37 cellular contexts compared by ENCODE assay signal in genomic region chr10:26640391-26640790, GRCh38. TPM values are rescaled to one million over a fixed set of nuclear protein-coding genes. Genes with fewer than 3 reads are reported as not detected.
DNase-seq lines count a peak whose midpoint lies in the region; ATAC-seq, FAIRE-seq and TF ChIP-seq lines count a peak whose summit lies in the region.
"Had no signal": no experiment of that assay in that cellular context is flagged by ENCODE, and none has a peak within 500 bp of the region (broad histone marks: within the 10 kb centered on the region; RNA-seq: fewer than 3 reads in every experiment).

No MANE protein-coding gene starts in this region.

- WGBS in H1 (ENCODE audit: extremely low coverage in 1 of 2, insufficient coverage in 1 of 2, insufficient read length in 1 of 2, insufficient replicate concordance in 2 of 2, low coverage in 1 of 2, low lambda C conversion rate in 2 of 2, missing lambda C conversion rate in 1 of 2), 2 experiments: 74% methylated on average over 10 of the region's 10 CpGs; no CpG with 5 or more reads in 1 of the 2 experiments
- WGBS in neuronal stem cell (ENCODE audit: extremely low coverage in 2 of 2, insufficient read length in 2 of 2, insufficient replicate concordance in 1 of 2), 2 donors: no CpG with 5 or more reads among the region's 10 CpGs

- H3K9me2 ChIP-seq in GM23338 (ENCODE audit: insufficient read depth): no peaks in the 10 kb centered on the region

- H3K18ac ChIP-seq in H1 (ENCODE audit: extremely low read depth, low read length): no peak overlapping the region
- H3K18ac ChIP-seq in neuronal stem cell (ENCODE audit: low read length): peak overlapping the region; percentile 83

- no peaks in the 10 kb centered on the region for H3K36me3 Mint-ChIP-seq in GM23338 (ENCODE audit: low read depth)
- no peaks in the 10 kb centered on the region for H3K36me3 Mint-ChIP-seq in activated CD8-positive, alpha-beta T cell treated with anti-CD3 and anti-CD28 coated beads, Interleukin-2, amount 10 ng/mL, durations not matched to agents 7 days and 5 days (ENCODE audit: low read depth)
- H3K36me3 Mint-ChIP-seq: CD4-positive, alpha-beta memory T cell; CD4-positive, CD25-positive, alpha-beta regulatory T cell; CD8-positive, alpha-beta memory T cell; CD8-positive, alpha-beta T cell had no signal

- no peak overlapping the region for H3K4me3 Mint-ChIP-seq in GM23338
- no peak overlapping the region for H3K4me3 Mint-ChIP-seq in activated CD8-positive, alpha-beta T cell treated with anti-CD3 and anti-CD28 coated beads, Interleukin-2, amount 10 ng/mL, durations not matched to agents 7 days and 5 days
- H3K4me3 Mint-ChIP-seq: B cell; CD14-positive monocyte; CD4-positive, alpha-beta memory T cell; CD4-positive, alpha-beta T cell; CD8-positive, alpha-beta memory T cell; CD8-positive, alpha-beta T cell had no signal

- H4K5ac ChIP-seq in H1 (ENCODE audit: insufficient read length, low read depth, low read length): no peak overlapping the region

- no peaks in the 10 kb centered on the region for H3F3A ChIP-seq in GM23338 (replicated peaks; ENCODE audit: low read depth)

- H3K27ac ChIP-seq in GM23338 (ENCODE audit: low read depth): no peak overlapping the region
- no peak overlapping the region for H3K27ac ChIP-seq in H1 (ENCODE audit: low read depth, low read length)
- H3K27ac ChIP-seq in kidney (ENCODE audit: low read depth in 2 of 2, low read length in 2 of 2): no peak overlapping the region
- H3K27ac ChIP-seq in neuronal stem cell (replicated peaks; ENCODE audit: low read length): no peak overlapping the region
- H3K27ac ChIP-seq: 22Rv1; A549; BLaER1; BLaER1 treated with 17β-estradiol and CSF1 and Interleukin-3, amounts not matched to agents 10 nM and 100 nM; C4-2B had no signal

- H4K20me1 ChIP-seq in GM23338 (replicated peaks; ENCODE audit: insufficient read depth) (no peaks in the 10 kb centered on the region), H1 (replicated peaks in 1 of 2; ENCODE audit: control insufficient read depth in 1 of 2, insufficient read depth in 2 of 2, low read length in 2 of 2) (no peaks in the 10 kb centered on the region)
- H4K20me1 ChIP-seq: BLaER1; BLaER1 treated with 17β-estradiol and CSF1 and Interleukin-3, amounts not matched to agents 10 nM and 100 nM had no signal

- no peak for TF ChIP-seq EP300 in H1 (IDR thresholded peaks at IDR 0.05; ENCODE audit: borderline replicate concordance in 1 of 2, low read depth in 2 of 2, low read length in 2 of 2)

- H3K14ac ChIP-seq in H1 (ENCODE audit: insufficient read length) (no peak overlapping the region), neuronal stem cell (ENCODE audit: low read length) (no peak overlapping the region)

- H3K4me2 ChIP-seq in GM23338 (no peak overlapping the region), H1 (ENCODE audit: insufficient read depth in 1 of 2, low read depth in 2 of 2, low read length in 2 of 2) (no peak overlapping the region), neuronal stem cell (ENCODE audit: insufficient read depth, low read length, poor library complexity, severe bottlenecking) (no peak overlapping the region)
- H3K4me2 ChIP-seq: A549; BLaER1; BLaER1 treated with 17β-estradiol and CSF1 and Interleukin-3, amounts not matched to agents 10 nM and 100 nM had no signal

- H4K8ac ChIP-seq in H1 (ENCODE audit: extremely low read depth, insufficient read depth, low read length) (no peak overlapping the region), neuronal stem cell (ENCODE audit: low read depth, low read length) (no peak overlapping the region)

- H3K9me3 ChIP-seq in H1 (ENCODE audit: insufficient read depth in 2 of 2, low read depth in 1 of 2, low read length in 1 of 2): no peaks in the 10 kb centered on the region
- no peaks in the 10 kb centered on the region for H3K9me3 ChIP-seq in kidney (ENCODE audit: control insufficient read depth in 1 of 2, low read length in 2 of 2)
- H3K9me3 ChIP-seq in neuronal stem cell (replicated peaks in 1 of 2; ENCODE audit: control insufficient read depth in 2 of 2, insufficient read depth in 1 of 2, low read depth in 1 of 2, low read length in 2 of 2): no peaks in the 10 kb centered on the region
- H3K9me3 ChIP-seq in MG63: no peaks in the 10 kb centered on the region
- H3K9me3 ChIP-seq: A549, BE2C, BLaER1, Caco-2 had no signal

- peaks cover 3% of the 10 kb centered on the region; the same call in 1 of the 3 replicates for H3K9me3 Mint-ChIP-seq in GM23338
- H3K9me3 Mint-ChIP-seq in activated CD8-positive, alpha-beta T cell treated with anti-CD3 and anti-CD28 coated beads, Interleukin-2, amount 10 ng/mL, durations not matched to agents 7 days and 5 days (ENCODE audit: insufficient read depth): no peaks in the 10 kb centered on the region
- H3K9me3 Mint-ChIP-seq: CD4-positive, alpha-beta memory T cell; CD4-positive, alpha-beta T cell; CD8-positive, alpha-beta T cell had no signal

- no peak for ATAC-seq in GM23338
- no peak for ATAC-seq in activated CD8-positive, alpha-beta T cell treated with anti-CD3 and anti-CD28 coated beads, Interleukin-2, amount 10 ng/mL, durations not matched to agents 7 days and 5 days
- ATAC-seq: A549; CD8-positive, alpha-beta T cell had no signal

- TF ChIP-seq RAD21 in H1 (IDR thresholded peaks at IDR 0.05 in 1 of 2, conservative IDR thresholded peaks at IDR 0.05 in 1 of 2; ENCODE audit: low read depth in 2 of 2, low read length in 2 of 2): no peak

- no peak overlapping the region for H2BK20ac ChIP-seq in H1 (ENCODE audit: low read length)

- no peak overlapping the region for H3K56ac ChIP-seq in H1 (replicated peaks; ENCODE audit: insufficient read length, low read depth, low read length)

- no peak overlapping the region for H2AK5ac ChIP-seq in H1 (ENCODE audit: low read depth, low read length)
- H2AK5ac ChIP-seq in neuronal stem cell (ENCODE audit: low read depth, low read length): peak overlapping the region; percentile 47

- CTCF ChIA-PET in H1 (lab: Charles Lee; ENCODE audit: partially characterized antibody): interaction anchor here (1.0 kb wide), 1 partner anchor 306 kb away, joined by 3 read pairs; no protein-coding TSS in a partner anchor
- CTCF ChIA-PET in activated CD8-positive, alpha-beta T cell treated with anti-CD3 and anti-CD28 coated beads, Interleukin-2, amount 10 ng/mL, durations not matched to agents 7 days and 5 days (lab: Charles Lee): no interaction called here

- H2AFZ ChIP-seq in GM23338 (peak overlapping the region; percentile 38; the same call in 1 of the 2 replicates), H1 (ENCODE audit: low read length) (peak overlapping the region; percentile 69), neuronal stem cell (ENCODE audit: low read length) (no peak overlapping the region)

- H3K79me2 ChIP-seq in GM23338 (replicated peaks; ENCODE audit: insufficient read depth) (no peaks in the 10 kb centered on the region), H1 (ENCODE audit: control insufficient read depth in 1 of 2, insufficient read depth in 2 of 2, low read length in 2 of 2) (no peaks in the 10 kb centered on the region)

- H3K23ac ChIP-seq in H1 (ENCODE audit: insufficient read length) (no peak overlapping the region), neuronal stem cell (ENCODE audit: low read depth, low read length, poor library complexity) (no peak overlapping the region)

- no peaks in the 10 kb centered on the region for H3K4me1 ChIP-seq in GM23338 (ENCODE audit: insufficient read depth)
- peaks cover 0 to 2% (median 0%) of the 10 kb centered on the region in 4 experiments; a peak in 1 of 7 replicates for H3K4me1 ChIP-seq in H1 (replicated peaks in 1 of 4; ENCODE audit: control insufficient read depth in 3 of 4, insufficient read depth in 4 of 4, low read length in 3 of 4)
- no peaks in the 10 kb centered on the region for H3K4me1 ChIP-seq in kidney (ENCODE audit: control insufficient read depth in 1 of 2, insufficient read depth in 1 of 2, low read depth in 1 of 2, low read length in 2 of 2)
- peaks cover 0 to 3% of the 10 kb centered on the region in 2 donors for H3K4me1 ChIP-seq in neuronal stem cell (ENCODE audit: control insufficient read depth in 2 of 2, insufficient read depth in 1 of 2, low read depth in 1 of 2, low read length in 2 of 2)
- H3K4me1 ChIP-seq: A549; BE2C; BLaER1; BLaER1 treated with 17β-estradiol and CSF1 and Interleukin-3, amounts not matched to agents 10 nM and 100 nM; Caco-2 had no signal

- H2BK120ac ChIP-seq in H1 (replicated peaks; ENCODE audit: low read depth, low read length): no peak overlapping the region
- no peak overlapping the region for H2BK120ac ChIP-seq in neuronal stem cell (ENCODE audit: low read depth, low read length)

- intact Hi-C loops in kidney (cut with DNase I): no loop called here

- H2BK15ac ChIP-seq in H1 (ENCODE audit: low read length) (no peak overlapping the region), neuronal stem cell (ENCODE audit: low read length) (no peak overlapping the region)

- no peak overlapping the region for H3K27ac Mint-ChIP-seq in GM23338
- no peak overlapping the region for H3K27ac Mint-ChIP-seq in activated CD8-positive, alpha-beta T cell treated with anti-CD3 and anti-CD28 coated beads, Interleukin-2, amount 10 ng/mL, durations not matched to agents 7 days and 5 days
- H3K27ac Mint-ChIP-seq: B cell; CD4-positive, alpha-beta T cell; CD8-positive, alpha-beta memory T cell; CD8-positive, alpha-beta T cell had no signal

- no peak for TF ChIP-seq POLR2A in H1 (IDR thresholded peaks at IDR 0.05; ENCODE audit: control extremely low read depth in 1 of 2, low read depth in 2 of 2, low read length in 2 of 2)

- H3K36me3 ChIP-seq in GM23338 (ENCODE audit: insufficient read depth): no peaks in the 10 kb centered on the region
- no peaks in the 10 kb centered on the region for H3K36me3 ChIP-seq in H1 (ENCODE audit: control insufficient read depth in 2 of 4, insufficient read depth in 4 of 4, low read length in 3 of 4)
- no peaks in the 10 kb centered on the region for H3K36me3 ChIP-seq in kidney (ENCODE audit: control insufficient read depth in 1 of 2, insufficient read depth in 2 of 2, low read length in 2 of 2)
- no peaks in the 10 kb centered on the region for H3K36me3 ChIP-seq in neuronal stem cell (replicated peaks in 1 of 2; ENCODE audit: control insufficient read depth in 2 of 2, insufficient read depth in 2 of 2, low read length in 2 of 2)
- H3K36me3 ChIP-seq in MG63: no peaks in the 10 kb centered on the region
- H3K36me3 ChIP-seq: BE2C; BLaER1; BLaER1 treated with 17β-estradiol and CSF1 and Interleukin-3, amounts not matched to agents 10 nM and 100 nM had no signal

- no peak for DNase-seq in GM23338 (ENCODE audit: low spot score)
- no peak for DNase-seq in H1 (ENCODE audit: low read depth in 1 of 2, low spot score in 2 of 2)
- DNase-seq in kidney: peak; percentile 68
- DNase-seq in neuronal stem cell (ENCODE audit: low spot score): no peak
- no peak for DNase-seq in MG63
- no peak for DNase-seq in activated CD8-positive, alpha-beta T cell treated with anti-CD3 and anti-CD28 coated beads, Interleukin-2, amount 10 ng/mL, durations not matched to agents 7 days and 5 days
- DNase-seq in NOMO-1 (lab: John Stamatoyannopoulos, UW; ENCODE audit: unreplicated experiment in 2 of 2): no peak
- no peak for DNase-seq in activated naive CD4-positive, alpha-beta T cell (lab: John Stamatoyannopoulos, UW)
- DNase-seq: 8988T; ACHN; AML-193; BE2C; C1 segment of cervical spinal cord; Caco-2; Calu3; CD4-positive, alpha-beta memory T cell; CD4-positive, alpha-beta T cell; CD4-positive, CD25-positive, alpha-beta regulatory T cell; CD8-positive, alpha-beta memory T cell; CD8-positive, alpha-beta T cell; COR-L47; DMS 273 treated with DMSO at 0.1 percent for 48 hours; DMS153; DMS53; DMS79; DMS79 treated with DMSO at 0.1 percent for 48 hours; DND-41; EL had no signal

- H3K27me3 ChIP-seq in GM23338 (ENCODE audit: insufficient read depth): no peaks in the 10 kb centered on the region
- H3K27me3 ChIP-seq in H1 (replicated peaks in 1 of 4; ENCODE audit: control insufficient read depth in 3 of 4, extremely low read depth in 1 of 4, insufficient read depth in 3 of 4, low read length in 3 of 4): no peaks in the 10 kb centered on the region
- H3K27me3 ChIP-seq in neuronal stem cell (ENCODE audit: control insufficient read depth in 3 of 3, insufficient read depth in 3 of 3, low read depth in 1 of 3, low read length in 3 of 3): no peaks in the 10 kb centered on the region
- no peaks in the 10 kb centered on the region for H3K27me3 ChIP-seq in MG63
- H3K27me3 ChIP-seq: BE2C; BLaER1; BLaER1 treated with 17β-estradiol and CSF1 and Interleukin-3, amounts not matched to agents 10 nM and 100 nM had no signal

- TF ChIP-seq CTCF in GM23338 (conservative IDR thresholded peaks at IDR 0.05; ENCODE audit: low read depth in 2 of 2) (no peak), H1 (IDR thresholded peaks at IDR 0.05; ENCODE audit: control extremely low read depth in 1 of 3, insufficient read depth in 1 of 3, low read depth in 1 of 3, low read length in 3 of 3) (no peak), kidney (IDR thresholded peaks at IDR 0.05; ENCODE audit: borderline replicate concordance, extremely low read depth, insufficient read depth) (no peak)

- H3K27me3 Mint-ChIP-seq in GM23338 (ENCODE audit: insufficient read depth, low read depth, poor library complexity): peaks cover 6% of the 10 kb centered on the region
- no peaks in the 10 kb centered on the region for H3K27me3 Mint-ChIP-seq in activated CD8-positive, alpha-beta T cell treated with anti-CD3 and anti-CD28 coated beads, Interleukin-2, amount 10 ng/mL, durations not matched to agents 7 days and 5 days (ENCODE audit: low read depth)
- H3K27me3 Mint-ChIP-seq: CD4-positive, alpha-beta T cell had no signal

- FAIRE-seq in H1 (lab: Jason Lieb, UNC): no peak
- FAIRE-seq in kidney (lab: Jason Lieb, UNC): no peak
- FAIRE-seq: A204.1, A549, D721Med had no signal

- H3K4me3 ChIP-seq in GM23338: no peak overlapping the region
- H3K4me3 ChIP-seq in H1 (ENCODE audit: extremely low read depth in 1 of 4, insufficient read depth in 2 of 4, low read depth in 3 of 4, low read length in 4 of 4): no peak overlapping the region
- H3K4me3 ChIP-seq in kidney (ENCODE audit: low read length in 2 of 2): no peak overlapping the region
- peak overlapping the region in 1 of 2 donors; percentile 22 for H3K4me3 ChIP-seq in neuronal stem cell (ENCODE audit: low read length in 2 of 2)
- no peak overlapping the region for H3K4me3 ChIP-seq in MG63
- H3K4me3 ChIP-seq: A549; BLaER1; BLaER1 treated with 17β-estradiol and CSF1 and Interleukin-3, amounts not matched to agents 10 nM and 100 nM had no signal

- H3K9ac ChIP-seq in H1 (replicated peaks in 1 of 4; ENCODE audit: extremely low read depth in 1 of 4, low read depth in 3 of 4, low read length in 3 of 4) (no peak overlapping the region), kidney (ENCODE audit: low read length in 2 of 2) (no peak overlapping the region), neuronal stem cell (ENCODE audit: low read depth, low read length, poor library complexity) (no peak overlapping the region)
- H3K9ac ChIP-seq: BLaER1; BLaER1 treated with 17β-estradiol and CSF1 and Interleukin-3, amounts not matched to agents 10 nM and 100 nM had no signal

- no peak overlapping the region for H2BK5ac ChIP-seq in H1 (ENCODE audit: low read depth, low read length)
- H2BK5ac ChIP-seq in neuronal stem cell (ENCODE audit: low read length): no peak overlapping the region

- H2BK12ac ChIP-seq in H1 (ENCODE audit: low read depth, low read length): no peak overlapping the region
- no peak overlapping the region for H2BK12ac ChIP-seq in neuronal stem cell (ENCODE audit: low read length)

- H3K79me1 ChIP-seq in H1 (ENCODE audit: low read depth, low read length) (no peaks in the 10 kb centered on the region), neuronal stem cell (ENCODE audit: low read depth, low read length) (no peaks in the 10 kb centered on the region)

- peaks cover 5% of the 10 kb centered on the region; the same call in 2 of the 3 replicates for H3K4me1 Mint-ChIP-seq in GM23338
- H3K4me1 Mint-ChIP-seq in activated CD8-positive, alpha-beta T cell treated with anti-CD3 and anti-CD28 coated beads, Interleukin-2, amount 10 ng/mL, durations not matched to agents 7 days and 5 days (ENCODE audit: low read depth): no peaks in the 10 kb centered on the region
- H3K4me1 Mint-ChIP-seq: B cell; CD4-positive, alpha-beta memory T cell; CD4-positive, CD25-positive, alpha-beta regulatory T cell; CD8-positive, alpha-beta memory T cell had no signal

- no peak overlapping the region for H4K91ac ChIP-seq in H1 (replicated peaks; ENCODE audit: insufficient read length, low read length)
- H4K91ac ChIP-seq in neuronal stem cell (ENCODE audit: low read depth, low read length, poor library complexity): no peak overlapping the region

- H3K23me2 ChIP-seq in H1 (ENCODE audit: low read depth, low read length): no peaks in the 10 kb centered on the region

- H3K4ac ChIP-seq in H1 (replicated peaks; ENCODE audit: insufficient read length, low read depth, low read length): no peak overlapping the region
- H3K4ac ChIP-seq in neuronal stem cell (ENCODE audit: low read length): no peak overlapping the region

- POLR2A ChIA-PET in H1 (lab: Charles Lee; ENCODE audit: partially characterized antibody): no interaction called here
- POLR2A ChIA-PET in activated CD8-positive, alpha-beta T cell treated with anti-CD3 and anti-CD28 coated beads, Interleukin-2, amount 10 ng/mL, durations not matched to agents 7 days and 5 days (lab: Charles Lee): no interaction called here

RNA-seq across cellular contexts. Expression of gene PDSS1, which starts 57.1 kb away (rescaled TPM):
- total RNA-seq in GM23338 (2014; rRNA removed; shearing (Covaris generic)): 17.7 and 21.5 TPM in 2 replicates
- 21.0 and 26.2 TPM in 2 replicates for polyA plus RNA-seq in GM23338 (2016; fragmentation: Nextera tagmentation; extraction: Ambion mirVana)
- 18.2 and 21.3 TPM in 2 replicates for total RNA-seq in H1 (2021; fragmentation: NEBNext Ultra II Directional; extraction: Animal tissue kit (Norgen Biotek cat#: 25700))
- polyA plus RNA-seq in H1 (2011; rRNA removed): 14.3 and 26.0 TPM in 2 replicates
- 16.5 TPM for polyA plus RNA-seq in H1 (2011; cell fraction: cytosol; rRNA removed)
- polyA plus RNA-seq in H1 (2011; cell fraction: nucleus; rRNA removed): 16.6 TPM
- polyA plus RNA-seq in H1 (2012, experiment 1 of 2): 11.1 to 15.8 TPM (median 12.7 TPM) in 4 replicates
- 4.0 TPM for polyA plus RNA-seq in H1 (2012, experiment 2 of 2)
- 12.6 TPM for polyA plus RNA-seq in H1 (2013, experiment 1 of 2)
- 12.1 TPM for polyA plus RNA-seq in H1 (2013, experiment 2 of 2)
- polyA minus RNA-seq in H1 (2011; rRNA and poly(A)+ RNA removed): 20.6 and 29.8 TPM in 2 replicates
- 5.3 TPM for polyA minus RNA-seq in H1 (2011; cell fraction: cytosol; rRNA and poly(A)+ RNA removed)
- polyA minus RNA-seq in H1 (2011; cell fraction: nucleus; rRNA and poly(A)+ RNA removed): 13.6 TPM
- 5.2 TPM for total RNA-seq in kidney
- 11.8 TPM for polyA plus RNA-seq in kidney (ENCODE audit: insufficient read depth, low read depth, low replicate concordance)
- polyA plus RNA-seq in neuronal stem cell (2013, experiment 1 of 2): 7.0 TPM
- 7.1 TPM for polyA plus RNA-seq in neuronal stem cell (2013, experiment 2 of 2)
- 15.0 and 18.1 TPM in 2 replicates for total RNA-seq in MG63 (2014; rRNA removed; shearing (Covaris generic); ENCODE audit: low replicate concordance)
- 10 to 100 TPM; 17.8 to 19.4 TPM for total RNA-seq in activated CD8-positive, alpha-beta T cell treated with anti-CD3 and anti-CD28 coated beads, Interleukin-2, amount 10 ng/mL, durations not matched to agents 7 days and 5 days
